Comparison of ENCODE assay signal across 8 cellular contexts in the genomic region with DNA sequence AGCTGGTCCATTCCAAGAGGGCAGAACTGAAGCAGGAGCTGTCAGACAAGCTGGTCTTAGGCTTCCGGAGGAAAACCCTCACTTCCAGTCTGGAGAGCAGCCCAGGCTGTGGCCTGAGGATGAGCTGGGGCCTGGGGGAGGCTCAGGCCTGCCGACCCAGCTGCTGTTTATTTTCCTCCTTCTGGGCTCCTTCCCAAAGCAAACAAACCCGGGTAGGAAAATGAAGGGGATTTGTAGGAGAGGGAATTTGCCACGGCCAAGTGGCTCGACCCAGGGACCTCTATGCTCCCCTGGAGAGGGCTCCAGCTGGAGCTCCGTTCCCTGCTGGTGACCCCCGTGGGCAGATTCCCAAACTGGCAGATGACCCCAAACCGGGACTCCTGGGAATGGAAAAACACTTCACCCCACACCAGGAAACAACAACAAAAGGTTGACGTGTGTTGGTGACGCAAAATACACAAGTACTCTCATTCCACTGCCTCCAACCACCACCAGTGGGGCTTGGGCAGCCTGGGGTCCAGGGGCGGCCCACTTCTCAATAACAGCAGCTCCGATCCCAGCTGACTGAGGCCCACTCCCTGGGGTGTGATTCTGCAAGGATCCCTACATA. TPM values are rescaled to one million over a fixed set of nuclear protein-coding genes. Genes with fewer than 3 reads are reported as not detected.
DNase-seq lines count a peak whose midpoint lies in the region; ATAC-seq and TF ChIP-seq lines count a peak whose summit lies in the region.

No MANE protein-coding gene starts in this region.

- H3K9me3 ChIP-seq in vagina: no peaks in the 10 kb centered on the region

- no peak for TF ChIP-seq POLR2A in vagina (IDR thresholded peaks at IDR 0.05)

- peak overlapping the region; percentile 88 for H3K27ac ChIP-seq in vagina

- H3K4me3 Mint-ChIP-seq in stimulated activated memory B cell treated with anti-CD40 and anti-IgM and Interleukin-4, amounts not matched to agents 10 μg/mL and 1 μg/mL and 100 μg/mL, for 72 hours: no peak overlapping the region

- H3K4me1 Mint-ChIP-seq in stimulated activated memory B cell treated with anti-CD40 and anti-IgM and Interleukin-4, amounts not matched to agents 10 μg/mL and 1 μg/mL and 100 μg/mL, for 72 hours: peaks cover 24% of the 10 kb centered on the region

- H3K4me1 ChIP-seq in vagina: peaks cover 90% of the 10 kb centered on the region

- no peaks in the 10 kb centered on the region for H3K36me3 ChIP-seq in vagina

- no peak overlapping the region for H3K27ac Mint-ChIP-seq in stimulated activated memory B cell treated with anti-CD40 and anti-IgM and Interleukin-4, amounts not matched to agents 10 μg/mL and 1 μg/mL and 100 μg/mL, for 72 hours

- DNase-seq in DMS 273 (lab: John Stamatoyannopoulos, UW; ENCODE audit: unreplicated experiment) (peak; percentile 97), NCI-H446 (lab: John Stamatoyannopoulos, UW) (peak; percentile 83 to 94), dermis microvascular lymphatic vessel endothelial cell (ENCODE audit: low read depth in 2 of 2) (peak; percentile 99 to 100), lung microvascular endothelial cell (ENCODE audit: low read depth in 2 of 2) (peak; percentile 99 to 100), vagina (ENCODE audit: extremely low spot score in 2 of 2) (no peak), NOMO-1 (lab: John Stamatoyannopoulos, UW; ENCODE audit: unreplicated experiment in 2 of 2) (no peak)

- peak overlapping the region in 1 of 2 donors; percentile 14 for H3K4me3 ChIP-seq in vagina

- no peaks in the 10 kb centered on the region for H3K9me3 Mint-ChIP-seq in stimulated activated memory B cell treated with anti-CD40 and anti-IgM and Interleukin-4, amounts not matched to agents 10 μg/mL and 1 μg/mL and 100 μg/mL, for 72 hours

- peaks cover 51% of the 10 kb centered on the region for H3K27me3 Mint-ChIP-seq in stimulated activated memory B cell treated with anti-CD40 and anti-IgM and Interleukin-4, amounts not matched to agents 10 μg/mL and 1 μg/mL and 100 μg/mL, for 72 hours

- TF ChIP-seq CTCF in vagina (IDR thresholded peaks at IDR 0.05): peak in 1 of 3 experiments; percentile 22

- H3K27me3 ChIP-seq in vagina: no peaks in the 10 kb centered on the region

- H3K36me3 Mint-ChIP-seq in stimulated activated memory B cell treated with anti-CD40 and anti-IgM and Interleukin-4, amounts not matched to agents 10 μg/mL and 1 μg/mL and 100 μg/mL, for 72 hours: no peaks in the 10 kb centered on the region

- intact Hi-C loops in vagina (cut with DNase I): no loop called here

- no peak for ATAC-seq in stimulated activated memory B cell treated with anti-CD40 and anti-IgM and Interleukin-4, amounts not matched to agents 10 μg/mL and 1 μg/mL and 100 μg/mL, for 72 hours
- ATAC-seq in GM18861 (IDR thresholded peaks at IDR 0.05; ENCODE audit: unreplicated experiment): no peak

RNA-seq across cellular contexts. Expression of gene JUP, which starts 8.8 kb away (rescaled TPM):
- total RNA-seq in dermis microvascular lymphatic vessel endothelial cell (207 and 483 TPM in 2 replicates), lung microvascular endothelial cell (216 and 333 TPM in 2 replicates), vagina (589 TPM)

RNA-seq across cellular contexts. Expression of gene P3H4, which starts 34.1 kb away (rescaled TPM):
- 36.5 and 67.6 TPM in 2 replicates for total RNA-seq in dermis microvascular lymphatic vessel endothelial cell
- total RNA-seq in lung microvascular endothelial cell: 41.8 and 51.2 TPM in 2 replicates
- total RNA-seq in vagina: 11.5 TPM

RNA-seq across cellular contexts. Expression of gene FKBP10, which starts 35.1 kb away (rescaled TPM):
- total RNA-seq in dermis microvascular lymphatic vessel endothelial cell (105 and 159 TPM in 2 replicates), lung microvascular endothelial cell (95.7 and 106 TPM in 2 replicates), vagina (53.5 TPM)

RNA-seq across cellular contexts. Expression of gene HAP1, which starts 43.2 kb away (rescaled TPM):
- 0.13 and 0.25 TPM in 2 replicates for total RNA-seq in dermis microvascular lymphatic vessel endothelial cell
- under 0.01 and 0.20 TPM in 2 replicates for total RNA-seq in lung microvascular endothelial cell
- total RNA-seq in vagina: 1.2 TPM

RNA-seq across cellular contexts. Expression of gene NT5C3B, which starts 58.3 kb away (rescaled TPM):
- 57.8 and 63.1 TPM in 2 replicates for total RNA-seq in dermis microvascular lymphatic vessel endothelial cell
- total RNA-seq in lung microvascular endothelial cell: 64.7 and 74.5 TPM in 2 replicates
- 71.5 TPM for total RNA-seq in vagina

Comparison
In these comparisons a context has a peak if more than half of its experiments do, and no peak if none do; other contexts are left out.
1. DNase-seq: peak in DMS 273 (single experiment), NCI-H446 (2 of 2), dermis microvascular lymphatic vessel endothelial cell (2 of 2) and lung microvascular endothelial cell (2 of 2); none in vagina (0 of 2) and NOMO-1 (0 of 2).